19 cellular contexts compared by ENCODE assay signal in the genomic region with DNA sequence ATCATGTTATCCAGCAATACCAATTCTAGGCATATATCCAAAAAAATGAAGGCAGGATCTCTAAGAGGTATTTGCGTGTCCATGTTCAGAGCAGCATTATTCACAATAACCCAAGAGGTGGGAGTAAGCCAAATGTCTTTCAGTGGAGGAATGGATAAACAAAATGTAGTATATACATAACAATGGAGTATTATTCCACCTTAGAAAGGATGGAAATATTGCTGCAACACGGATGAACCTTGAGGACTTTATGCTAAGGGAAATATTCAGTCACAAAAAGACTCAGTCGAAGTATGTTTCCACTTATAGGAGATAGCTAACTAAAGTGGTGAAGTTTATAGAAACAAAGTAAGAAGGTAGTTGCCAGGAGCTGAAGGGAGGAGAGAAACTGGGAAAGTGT.
"Had no signal": no experiment of that assay in that cellular context is flagged by ENCODE, and none has a peak within 500 bp of the region (broad histone marks: within the 10 kb centered on the region; RNA-seq: fewer than 3 reads in every experiment).

No MANE protein-coding gene starts in this region.

- H3K27me3 ChIP-seq: colonic mucosa, dorsolateral prefrontal cortex, esophagus muscularis mucosa, foreskin keratinocyte, gastroesophageal sphincter, heart left ventricle, left lung had no signal

- DNase-seq: colonic mucosa; cortex of kidney; dorsolateral prefrontal cortex; effector CD4-positive, alpha-beta T cell; effector memory CD4-positive, alpha-beta T cell; foreskin keratinocyte; heart left ventricle; hippocampal formation; left cardiac atrium; left lung; left ventricle myocardium superior; lower lobe of right lung; mesenchymal stem cell; mucosa of descending colon; naive B cell had no signal

- H3K27ac ChIP-seq: colonic mucosa, dorsolateral prefrontal cortex, esophagus muscularis mucosa, foreskin keratinocyte, gastroesophageal sphincter, heart left ventricle, left lung, lower lobe of right lung had no signal

- ATAC-seq: foreskin keratinocyte, gastroesophageal sphincter, heart left ventricle, left cardiac atrium, left lung, left ventricle myocardium superior, lower lobe of right lung, mucosa of descending colon had no signal

- H3K27me3 Mint-ChIP-seq: dendritic cell treated with granulocyte-macrophage colony-stimulating factor and Interleukin-4, amounts not matched to agents 40 ng/mL and 50 ng/mL, for 4 days; naive B cell had no signal

- H3K4me3 ChIP-seq: colonic mucosa, dorsolateral prefrontal cortex, esophagus muscularis mucosa, gastroesophageal sphincter, heart left ventricle, left lung, lower lobe of right lung, mucosa of descending colon had no signal

- H3K4me1 ChIP-seq: colonic mucosa, esophagus muscularis mucosa, gastroesophageal sphincter, heart left ventricle, left lung, lower lobe of right lung had no signal

- H3K36me3 ChIP-seq: colonic mucosa, gastroesophageal sphincter, heart left ventricle, left lung, lower lobe of right lung had no signal

- H3K4me3 Mint-ChIP-seq: dendritic cell treated with granulocyte-macrophage colony-stimulating factor and Interleukin-4, amounts not matched to agents 40 ng/mL and 50 ng/mL, for 4 days; mesothelial cell of epicardium; naive B cell had no signal

- H3K9me3 ChIP-seq: colonic mucosa, esophagus muscularis mucosa, gastroesophageal sphincter, left lung, lower lobe of right lung, mucosa of descending colon had no signal

- H3K4me1 Mint-ChIP-seq: mesothelial cell of epicardium, naive B cell had no signal

- H3K27ac Mint-ChIP-seq: dendritic cell treated with granulocyte-macrophage colony-stimulating factor and Interleukin-4, amounts not matched to agents 40 ng/mL and 50 ng/mL, for 4 days; mesothelial cell of epicardium; naive B cell had no signal
